2 cellular contexts compared by ENCODE assay signal in the genomic region with DNA sequence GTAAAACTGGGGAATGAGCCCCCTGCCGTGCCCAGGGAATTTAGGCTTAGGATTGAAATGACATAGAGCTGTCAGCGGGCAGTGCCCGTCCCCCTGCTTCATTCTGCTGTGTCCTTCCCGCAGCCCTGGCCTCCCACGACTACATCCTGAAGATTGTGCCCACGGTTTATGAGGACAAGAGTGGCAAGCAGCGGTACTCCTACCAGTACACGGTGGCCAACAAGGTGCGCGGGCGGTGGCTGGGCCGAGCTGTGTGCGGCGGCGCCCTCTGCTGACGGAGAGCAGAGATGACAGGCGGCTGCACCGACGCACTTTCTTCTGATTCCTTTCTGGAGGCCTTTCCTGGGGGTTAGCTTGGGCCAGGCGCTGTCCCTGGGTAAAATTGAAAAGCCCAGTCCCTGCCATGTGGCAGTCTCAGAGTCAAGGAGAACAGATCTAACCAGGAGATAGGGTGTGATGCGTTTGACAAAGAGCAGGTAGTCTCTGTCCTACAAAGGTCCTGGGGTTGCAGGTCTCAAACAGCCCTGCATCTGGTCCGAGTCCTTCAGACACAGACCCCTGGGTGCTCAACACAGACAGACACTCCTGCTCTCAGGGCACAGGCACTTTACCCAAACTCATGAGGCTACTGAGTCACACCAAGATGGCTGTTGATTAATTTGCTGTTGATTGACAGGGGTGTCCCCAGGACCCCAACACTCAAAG.
TF ChIP-seq lines count a peak whose summit lies in the region.

No MANE protein-coding gene starts in this region.

TF ChIP-seq in IMR-90, 13 proteins besides CTCF, POLR2A, EP300 and RAD21:
- TF ChIP-seq MAZ (IDR thresholded peaks at IDR 0.05; ENCODE audit: borderline replicate concordance, low read depth, low read length) (peak; percentile 62; the same call in 1 of the 2 replicates), SMC3 (IDR thresholded peaks at IDR 0.05; ENCODE audit: low read depth, low read length) (peak; percentile 93), MAFK (IDR thresholded peaks at IDR 0.05; ENCODE audit: low read depth, low read length) (no peak)

TF ChIP-seq in SK-N-SH, 30 proteins besides CTCF, POLR2A, EP300 and RAD21:
- TF ChIP-seq NRF1 (IDR thresholded peaks at IDR 0.05; ENCODE audit: low read depth, low read length) = peak; percentile 23; the same call in 1 of the 2 replicates
- TF ChIP-seq GATA2 (CRISPR knock-in tag; IDR thresholded peaks at IDR 0.05) = no peak
- TF ChIP-seq SMC3 (IDR thresholded peaks at IDR 0.05; ENCODE audit: low read depth, low read length) = peak; percentile 94
